ENCODE assay signal across 15 cellular contexts in the genomic region with DNA sequence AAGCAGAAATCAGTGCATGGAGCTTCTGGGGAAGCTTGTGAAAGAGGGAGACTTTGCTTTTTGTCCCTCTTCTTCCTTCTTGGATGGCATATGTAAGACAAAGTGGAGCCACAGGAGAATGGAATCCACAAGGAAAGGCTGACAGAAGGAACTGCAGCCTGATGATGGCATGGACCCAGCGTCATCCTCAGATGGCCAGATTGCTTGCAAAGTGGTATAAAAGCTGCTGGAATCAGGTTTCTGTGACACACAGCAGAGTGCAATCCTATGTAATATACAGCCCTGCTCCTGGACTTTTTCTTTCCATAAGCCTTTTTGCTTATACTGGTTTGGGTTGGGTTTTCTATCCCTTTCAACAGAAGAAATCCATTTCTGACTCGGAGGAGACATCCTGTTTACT. TPM values are rescaled to one million over a fixed set of nuclear protein-coding genes. Genes with fewer than 3 reads are reported as not detected.
DNase-seq lines count a peak whose midpoint lies in the region; ATAC-seq and TF ChIP-seq lines count a peak whose summit lies in the region.
"Had no signal": no experiment of that assay in that cellular context is flagged by ENCODE, and none has a peak within 500 bp of the region (broad histone marks: within the 10 kb centered on the region; RNA-seq: fewer than 3 reads in every experiment).

No MANE protein-coding gene starts in this region.

- DNase-seq in ELR (ENCODE audit: low read depth) (peak; percentile 35), adipocyte (ENCODE audit: low read depth) (peak; percentile 74), right atrium auricular region (ENCODE audit: low spot score) (no peak), T1000 (lab: John Stamatoyannopoulos, UW) (no peak), putamen (ENCODE audit: low spot score) (no peak)
- DNase-seq: activated naive CD4-positive, alpha-beta T cell treated with Interleukin-2 at 50 U/mL for 16 hours; CD4-positive, alpha-beta memory T cell; NCI-H2029; NK-92 treated with Interleukin-12 subunit alpha and Interleukin-12 subunit beta, amount 100 ng/mL, for 24 hours; occipital lobe; stimulated activated CD4-positive, alpha-beta T cell treated with anti-CD3 and anti-CD28 coated beads, Interleukin-1b, Interleukin-23, amount 100 ng/mL, for 48 hours had no signal

- H3K27ac ChIP-seq in right atrium auricular region, result peak overlapping the region; percentile 33 to 66
- H3K27ac ChIP-seq in skeletal muscle tissue (ENCODE audit: low read depth, low read length), result peak overlapping the region; percentile 78
- H3K27ac ChIP-seq: SJSA1 had no signal

- ATAC-seq in HG03139 (IDR thresholded peaks at IDR 0.05; ENCODE audit: unreplicated experiment) (no peak), HG03520 (IDR thresholded peaks at IDR 0.05; ENCODE audit: unreplicated experiment) (no peak)

- H3K36me3 ChIP-seq in adipocyte (ENCODE audit: control insufficient read depth, insufficient read depth, low read length, severe bottlenecking), result no peaks in the 10 kb centered on the region
- no peaks in the 10 kb centered on the region for H3K36me3 ChIP-seq in right atrium auricular region
- no peaks in the 10 kb centered on the region for H3K36me3 ChIP-seq in skeletal muscle tissue (ENCODE audit: control insufficient read depth in 3 of 3, insufficient read depth in 3 of 3, low read length in 3 of 3)
- H3K36me3 ChIP-seq: SJSA1 had no signal

- H3K27me3 ChIP-seq in adipocyte (replicated peaks; ENCODE audit: control insufficient read depth, insufficient read depth, low read length) (no peaks in the 10 kb centered on the region), right atrium auricular region (no peaks in the 10 kb centered on the region), skeletal muscle tissue (ENCODE audit: control insufficient read depth in 3 of 3, insufficient read depth in 3 of 3, low read length in 3 of 3) (no peaks in the 10 kb centered on the region)
- H3K27me3 ChIP-seq: SJSA1 had no signal

- H3K4me1 ChIP-seq in adipocyte (ENCODE audit: control insufficient read depth, insufficient read depth, low read length) (peaks cover 48% of the 10 kb centered on the region), right atrium auricular region (peaks cover 0 to 15% of the 10 kb centered on the region in 2 donors), skeletal muscle tissue (ENCODE audit: control insufficient read depth in 3 of 3, insufficient read depth in 3 of 3, low read length in 3 of 3) (peaks cover 4 to 10% (median 9%) of the 10 kb centered on the region in 3 donors)

- H3K9me3 ChIP-seq in adipocyte (ENCODE audit: control insufficient read depth, low read length) (no peaks in the 10 kb centered on the region), right atrium auricular region (no peaks in the 10 kb centered on the region), skeletal muscle tissue (ENCODE audit: control insufficient read depth in 3 of 3, low read length in 3 of 3) (no peaks in the 10 kb centered on the region)
- H3K9me3 ChIP-seq: SJSA1 had no signal

- H3K9ac ChIP-seq in adipocyte (ENCODE audit: low read length) (peak overlapping the region; percentile 86), skeletal muscle tissue (ENCODE audit: low read depth in 1 of 3, low read length in 3 of 3) (no peak overlapping the region)

- TF ChIP-seq CTCF in right atrium auricular region (IDR thresholded peaks at IDR 0.05), result no peak

- H3K4me3 ChIP-seq in adipocyte (ENCODE audit: low read length) (peak overlapping the region; percentile 63), right atrium auricular region (no peak overlapping the region), skeletal muscle tissue (ENCODE audit: low read length in 3 of 3) (no peak overlapping the region)
- H3K4me3 ChIP-seq: SJSA1 had no signal

RNA-seq across cellular contexts. Expression of a gene that starts 31.5 kb away (rescaled TPM):
- total RNA-seq in right atrium auricular region, result 100 to 1,000 TPM; 292 to 567 TPM
- total RNA-seq in skeletal muscle tissue, result 1,314 TPM

RNA-seq across cellular contexts. Expression of a gene that starts 40.3 kb away (rescaled TPM):
- total RNA-seq in right atrium auricular region, result 10 to 100 TPM; 64.6 to 84.5 TPM
- 20.4 TPM for total RNA-seq in skeletal muscle tissue

RNA-seq across cellular contexts. Expression of a gene that starts 53.6 kb away (rescaled TPM):
- 10 to 100 TPM; 57.1 to 60.9 TPM for total RNA-seq in right atrium auricular region
- 109 TPM for total RNA-seq in skeletal muscle tissue

Comparison
In these comparisons a context has a peak if more than half of its experiments do, and no peak if none do; other contexts are left out.
1. DNase-seq: peak in ELR (single experiment) and adipocyte (single experiment); none in right atrium auricular region (single experiment), T1000 (single experiment) and putamen (single experiment).